ENCODE assay signal across 8 cellular contexts in the genomic region with DNA sequence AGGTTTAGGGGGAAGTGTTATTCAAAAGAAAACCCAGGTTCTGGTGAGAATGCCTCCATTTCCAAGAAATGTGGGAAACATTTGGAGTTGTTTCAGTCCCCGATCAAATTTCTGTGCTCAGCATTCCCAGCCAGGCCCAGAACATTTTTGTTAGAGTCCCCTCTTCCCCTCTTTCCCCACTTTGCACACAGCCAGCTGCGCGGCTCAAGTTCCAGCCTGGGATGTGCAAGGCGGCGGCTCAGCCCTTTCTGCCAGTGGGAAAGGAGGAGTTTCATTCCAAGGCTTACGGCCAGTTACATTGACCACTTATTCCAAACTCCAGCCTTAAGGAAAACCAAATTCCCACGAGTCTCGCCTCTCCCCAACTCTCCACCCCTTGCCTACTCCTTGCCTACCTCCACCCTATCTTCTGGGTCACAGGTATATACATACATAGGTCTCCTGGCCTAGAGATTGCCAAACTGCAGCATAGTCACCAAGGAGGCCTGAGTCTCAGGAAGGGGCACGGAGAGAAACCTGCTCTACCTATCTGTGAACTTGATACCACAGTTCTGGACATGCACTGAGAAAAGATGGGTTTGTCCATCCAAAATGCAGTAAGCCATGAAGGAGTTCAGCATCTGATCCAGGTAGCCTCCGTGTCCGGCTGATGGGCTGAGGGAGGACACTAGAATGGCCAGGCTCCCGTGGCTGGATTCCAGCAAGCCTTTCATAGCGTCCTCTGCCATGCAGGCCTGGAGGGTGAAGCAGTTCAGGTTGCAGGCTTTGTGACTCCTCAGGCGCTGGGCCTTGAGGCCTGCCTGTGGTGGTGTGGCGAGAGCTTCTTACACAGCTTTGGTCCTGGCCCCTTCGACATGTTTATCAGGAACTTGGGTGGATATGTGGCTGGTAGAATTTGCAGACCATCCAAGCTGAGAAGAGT.
DNase-seq lines count a peak whose midpoint lies in the region; ATAC-seq and TF ChIP-seq lines count a peak whose summit lies in the region.
"Had no signal": no experiment of that assay in that cellular context is flagged by ENCODE, and none has a peak within 500 bp of the region (broad histone marks: within the 10 kb centered on the region; RNA-seq: fewer than 3 reads in every experiment).

No MANE protein-coding gene starts in this region.

- H3K4me3 ChIP-seq in SJCRH30 = 0 out of 2 replicates have a peak overlapping the region, but pooled peaks have one; percentile 3
- no peak overlapping the region for H3K4me3 ChIP-seq in neural progenitor cell
- H3K4me3 ChIP-seq in upper lobe of left lung = no peak overlapping the region

- H3K4me2 ChIP-seq in neural progenitor cell = peak overlapping the region; percentile 9

- no peaks in the 10 kb centered on the region for H3K79me2 ChIP-seq in neural progenitor cell (ENCODE audit: low read depth)

- TF ChIP-seq POLR2A in upper lobe of left lung (IDR thresholded peaks at IDR 0.05) = no peak

- no peaks in the 10 kb centered on the region for H3K36me3 Mint-ChIP-seq in neural progenitor cell
- H3K36me3 Mint-ChIP-seq in activated T-helper 17 cell treated with anti-CD3 and anti-CD28 coated beads, Interleukin-2, amount 50 U/mL, for 72 hours (ENCODE audit: low read depth) = no peaks in the 10 kb centered on the region

- peak overlapping the region; percentile 72 for H3K27ac Mint-ChIP-seq in neural progenitor cell
- H3K27ac Mint-ChIP-seq in activated T-helper 17 cell treated with anti-CD3 and anti-CD28 coated beads, Interleukin-2, amount 50 U/mL, for 72 hours = no peak overlapping the region

- H3K27ac ChIP-seq in SJCRH30 (peak overlapping the region; percentile 35; the same call in 1 of the 2 replicates), neural progenitor cell (peak overlapping the region; percentile 1), upper lobe of left lung (peak overlapping the region; percentile 58 to 72 (median 66))

- no peaks in the 10 kb centered on the region for H3K36me3 ChIP-seq in SJCRH30
- no peaks in the 10 kb centered on the region for H3K36me3 ChIP-seq in neural progenitor cell
- no peaks in the 10 kb centered on the region for H3K36me3 ChIP-seq in upper lobe of left lung

- H3K27me3 ChIP-seq in SJCRH30 (no peaks in the 10 kb centered on the region), neural progenitor cell (no peaks in the 10 kb centered on the region), upper lobe of left lung (no peaks in the 10 kb centered on the region)

- H3K4me1 ChIP-seq in SJCRH30 (peaks cover 67% of the 10 kb centered on the region), neural progenitor cell (peaks cover 36% of the 10 kb centered on the region), upper lobe of left lung (peaks cover 51 to 58% (median 54%) of the 10 kb centered on the region in 4 donors)

- peaks cover 5% of the 10 kb centered on the region for H3K27me3 Mint-ChIP-seq in neural progenitor cell (ENCODE audit: insufficient read depth, low read depth)
- H3K27me3 Mint-ChIP-seq in activated T-helper 17 cell treated with anti-CD3 and anti-CD28 coated beads, Interleukin-2, amount 50 U/mL, for 72 hours = no peaks in the 10 kb centered on the region

- H3K4me1 Mint-ChIP-seq in neural progenitor cell = peaks cover 60% of the 10 kb centered on the region
- no peaks in the 10 kb centered on the region for H3K4me1 Mint-ChIP-seq in activated T-helper 17 cell treated with anti-CD3 and anti-CD28 coated beads, Interleukin-2, amount 50 U/mL, for 72 hours

- H4K20me1 ChIP-seq in neural progenitor cell (ENCODE audit: low read depth) = no peaks in the 10 kb centered on the region

- TF ChIP-seq CTCF in neural progenitor cell (IDR thresholded peaks at IDR 0.05) (no peak), upper lobe of left lung (IDR thresholded peaks at IDR 0.05) (no peak)

- H2AFZ ChIP-seq in neural progenitor cell (replicated peaks) = no peak overlapping the region

- H3K9me3 ChIP-seq in SJCRH30 (replicated peaks) (no peaks in the 10 kb centered on the region), neural progenitor cell (ENCODE audit: low read depth) (no peaks in the 10 kb centered on the region), upper lobe of left lung (no peaks in the 10 kb centered on the region)

- H3K9me3 Mint-ChIP-seq in neural progenitor cell = no peaks in the 10 kb centered on the region
- no peaks in the 10 kb centered on the region for H3K9me3 Mint-ChIP-seq in activated T-helper 17 cell treated with anti-CD3 and anti-CD28 coated beads, Interleukin-2, amount 50 U/mL, for 72 hours

- peak overlapping the region; percentile 38 for H3K4me3 Mint-ChIP-seq in neural progenitor cell
- no peak overlapping the region for H3K4me3 Mint-ChIP-seq in activated T-helper 17 cell treated with anti-CD3 and anti-CD28 coated beads, Interleukin-2, amount 50 U/mL, for 72 hours

- H3K9ac ChIP-seq in neural progenitor cell = no peak overlapping the region

- intact Hi-C loops in Right ventricle myocardium inferior (cut with DNase I) = loop anchor here (5.0 kb wide), 2 partner anchors 45 to 150 kb away; no protein-coding TSS in a partner anchor

- TF ChIP-seq EP300 in upper lobe of left lung (IDR thresholded peaks at IDR 0.05) = no peak

- ATAC-seq in Right ventricle myocardium inferior = peak; percentile 40
- ATAC-seq in upper lobe of left lung (ENCODE audit: low FRiP score in 2 of 2) = peak in 1 of 2 donors; percentile 61
- no peak for ATAC-seq in activated T-helper 17 cell treated with anti-CD3 and anti-CD28 coated beads, Interleukin-2, amount 50 U/mL, for 72 hours (replicated peaks)

- DNase-seq in SJCRH30 (peak; percentile 74 to 82), Right ventricle myocardium inferior (ENCODE audit: missing footprints) (no peak), neural progenitor cell (ENCODE audit: low spot score) (no peak), upper lobe of left lung (no peak), NCI-H1092 treated with DMSO at 0.1 percent for 48 hours (lab: John Stamatoyannopoulos, UW) (no peak), globus pallidus (ENCODE audit: low spot score) (no peak)
- DNase-seq: NCI-H345 had no signal

- WGBS in upper lobe of left lung, 2 donors = 83 to 87% methylated on average over 13 to 16 of the region's 16 CpGs

- peaks cover 24% of the 10 kb centered on the region for H3F3A ChIP-seq in neural progenitor cell (ENCODE audit: low read depth)

Comparison
In these comparisons a context has a peak if more than half of its experiments do, and no peak if none do; other contexts are left out.
1. DNase-seq: peak in SJCRH30 (2 of 2); none in Right ventricle myocardium inferior (single experiment), neural progenitor cell (single experiment), upper lobe of left lung (0 of 2), NCI-H1092 treated with DMSO at 0.1 percent for 48 hours (single experiment) and globus pallidus (single experiment).
2. H3K27ac ChIP-seq: peak in every context shown above with its lines; median percentile 66 in upper lobe of left lung; 35 in SJCRH30; 1 in neural progenitor cell.